ENCODE assay signal across 12 cellular contexts in genomic region chr2:183995632-183996031, GRCh38.
DNase-seq lines count a peak whose midpoint lies in the region; ATAC-seq, FAIRE-seq and TF ChIP-seq lines count a peak whose summit lies in the region.
"Had no signal": no experiment of that assay in that cellular context is flagged by ENCODE, and none has a peak within 500 bp of the region (broad histone marks: within the 10 kb centered on the region; RNA-seq: fewer than 3 reads in every experiment).

No MANE protein-coding gene starts in this region.

- no peak for FAIRE-seq in bronchial epithelial cell (lab: Jason Lieb, UNC)

- H3K36me3 ChIP-seq in bronchial epithelial cell (ENCODE audit: control insufficient read depth, insufficient read depth, low read length) (no peaks in the 10 kb centered on the region), colonic mucosa (no peaks in the 10 kb centered on the region)
- H3K36me3 ChIP-seq: esophagus muscularis mucosa, right atrium auricular region had no signal

- H3K27ac ChIP-seq in colonic mucosa, result no peak overlapping the region
- H3K27ac ChIP-seq: esophagus muscularis mucosa, right atrium auricular region had no signal

- H3K9ac ChIP-seq in colonic mucosa (ENCODE audit: low read depth in 2 of 2, low read length in 2 of 2), result no peak overlapping the region

- H3K4me1 ChIP-seq in colonic mucosa, result peaks cover 5% of the 10 kb centered on the region
- H3K4me1 ChIP-seq: right atrium auricular region had no signal

- DNase-seq in HT1080 (ENCODE audit: low read depth), result peak; percentile 22
- peak; percentile 92 for DNase-seq in NCI-H345 treated with DMSO at 0.1 percent for 48 hours (lab: John Stamatoyannopoulos, UW; ENCODE audit: unreplicated experiment)
- DNase-seq in bronchial epithelial cell (ENCODE audit: low read depth), result peak; percentile 15
- peak; percentile 41 for DNase-seq in renal cortical epithelial cell (ENCODE audit: low read depth)
- DNase-seq in colonic mucosa, result no peak
- no peak for DNase-seq in activated effector memory CD4-positive, alpha-beta T cell treated with anti-CD3 and anti-CD28 coated beads, Interleukin-2, amount 50 U/mL, for 16 hours
- DNase-seq: activated CD4-positive, alpha-beta T cell treated with anti-CD3 and anti-CD28 coated beads for 48 hours; NCI-H524 treated with DMSO at 0.1 percent for 48 hours; SW 1271 had no signal

- H3K9me3 ChIP-seq in colonic mucosa, result no peaks in the 10 kb centered on the region
- H3K9me3 ChIP-seq: esophagus muscularis mucosa, right atrium auricular region had no signal

- ATAC-seq in HG03139 (IDR thresholded peaks at IDR 0.05; ENCODE audit: unreplicated experiment), result no peak

- intact Hi-C loops in colonic mucosa (cut with DNase I), result no loop called here

- no peak overlapping the region for H3K4me3 ChIP-seq in bronchial epithelial cell (ENCODE audit: low read depth, low read length)
- H3K4me3 ChIP-seq in colonic mucosa, result no peak overlapping the region
- H3K4me3 ChIP-seq: esophagus muscularis mucosa, right atrium auricular region had no signal

- H3K27me3 ChIP-seq in bronchial epithelial cell (ENCODE audit: control insufficient read depth, insufficient read depth, low read length) (no peaks in the 10 kb centered on the region), colonic mucosa (no peaks in the 10 kb centered on the region)
- H3K27me3 ChIP-seq: esophagus muscularis mucosa, right atrium auricular region had no signal

- TF ChIP-seq CTCF in bronchial epithelial cell (IDR thresholded peaks at IDR 0.05; ENCODE audit: insufficient read depth, low read length, severe bottlenecking), result no peak
- TF ChIP-seq CTCF in colonic mucosa (IDR thresholded peaks at IDR 0.05), result no peak

Comparison
In these comparisons a context has a peak if more than half of its experiments do, and no peak if none do; other contexts are left out.
1. DNase-seq: peak in HT1080 (single experiment), NCI-H345 treated with DMSO at 0.1 percent for 48 hours (single experiment), bronchial epithelial cell (single experiment) and renal cortical epithelial cell (single experiment); none in colonic mucosa (single experiment) and activated effector memory CD4-positive, alpha-beta T cell treated with anti-CD3 and anti-CD28 coated beads, Interleukin-2, amount 50 U/mL, for 16 hours (single experiment).